Comparison of ENCODE assay signal across 30 cellular contexts in the genomic region with DNA sequence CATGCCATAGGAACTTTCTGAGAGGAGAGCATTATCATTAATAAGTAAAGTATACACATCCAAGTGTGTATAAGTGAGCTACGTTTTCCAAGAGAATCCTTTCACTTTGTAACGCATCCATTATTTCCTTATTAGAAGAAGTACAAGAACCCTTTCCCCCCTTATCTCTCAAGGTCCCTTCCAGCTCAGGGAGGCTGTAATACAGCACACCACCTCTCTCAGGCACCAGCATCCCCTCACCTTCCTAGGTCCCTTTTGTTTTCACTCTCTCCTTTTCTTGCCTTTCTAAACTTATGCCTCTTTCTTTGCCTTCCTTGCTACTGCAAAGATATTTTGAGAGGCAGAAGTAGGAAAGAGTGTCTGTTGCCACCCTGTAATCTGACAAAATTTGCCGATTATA.
"Had no signal": no experiment of that assay in that cellular context is flagged by ENCODE, and none has a peak within 500 bp of the region (broad histone marks: within the 10 kb centered on the region; RNA-seq: fewer than 3 reads in every experiment).

No MANE protein-coding gene starts in this region.

- H3K27me3 ChIP-seq: breast epithelium, esophagus muscularis mucosa, foreskin keratinocyte, neural progenitor cell, spleen, suprapubic skin, tibial nerve had no signal

- H3K36me3 ChIP-seq: breast epithelium, esophagus muscularis mucosa, left ventricle myocardium inferior, neural progenitor cell, spleen, suprapubic skin, tibial nerve had no signal

- H3K9me3 Mint-ChIP-seq: activated naive CD8-positive, alpha-beta T cell treated with anti-CD3 and anti-CD28 coated beads, Interleukin-2, amount 10 ng/mL, durations not matched to agents 7 days and 5 days; activated T-helper 1 cell treated with anti-CD3 and anti-CD28 coated beads, Interleukin-12 subunit alpha, Interleukin-12 subunit beta, Interleukin-2, Interleukin-4 antibody, amounts not matched to agents 30 ng/mL and 10 ng/mL and 1 ng/mL, durations not matched to agents 14 hours and 24 hours and 36 hours had no signal

- H3K36me3 Mint-ChIP-seq: activated naive CD4-positive, alpha-beta T cell treated with anti-CD3 and anti-CD28 coated beads, Interleukin-2, amount 10 ng/mL, durations not matched to agents 7 days and 5 days; activated naive CD8-positive, alpha-beta T cell treated with anti-CD3 and anti-CD28 coated beads, Interleukin-2, amount 10 ng/mL, durations not matched to agents 7 days and 5 days; mesothelial cell of epicardium; naive B cell; neural progenitor cell had no signal

- H3K4me3 Mint-ChIP-seq: activated naive CD4-positive, alpha-beta T cell treated with anti-CD3 and anti-CD28 coated beads, Interleukin-2, amount 10 ng/mL, durations not matched to agents 7 days and 5 days; activated naive CD8-positive, alpha-beta T cell treated with anti-CD3 and anti-CD28 coated beads, Interleukin-2, amount 10 ng/mL, durations not matched to agents 7 days and 5 days; activated T-helper 1 cell treated with anti-CD3 and anti-CD28 coated beads, Interleukin-12 subunit alpha, Interleukin-12 subunit beta, Interleukin-2, Interleukin-4 antibody, amounts not matched to agents 30 ng/mL and 10 ng/mL and 1 ng/mL, durations not matched to agents 14 hours and 24 hours and 36 hours; endodermal cell; mesothelial cell of epicardium; naive B cell; neural progenitor cell; T-helper 1 cell treated with Interleukin-12 subunit alpha and Interleukin-12 subunit beta and Interleukin-4 antibody, amounts not matched to agents 30 μg/mL and 1 μg/mL, for 36 hours had no signal

- DNase-seq: activated CD4-positive, alpha-beta T cell treated with anti-CD3 and anti-CD28 coated beads for 48 hours; activated CD4-positive, alpha-beta T cell treated with anti-CD3 and anti-CD28 coated beads, Interleukin-2, amount 50 U/mL, for 48 hours; activated CD8-positive, alpha-beta memory T cell treated with anti-CD3 and anti-CD28 coated beads for 24 hours; activated CD8-positive, alpha-beta memory T cell treated with anti-CD3 and anti-CD28 coated beads, Interleukin-2, amount 50 U/mL, for 4 hours; activated effector memory CD4-positive, alpha-beta T cell treated with anti-CD3 and anti-CD28 coated beads, Interleukin-2, amount 50 U/mL, for 16 hours; activated naive CD4-positive, alpha-beta T cell treated with anti-CD3 and anti-CD28 coated beads, Interleukin-2, amount 10 ng/mL, durations not matched to agents 7 days and 5 days; activated naive CD8-positive, alpha-beta T cell treated with anti-CD3 and anti-CD28 coated beads, Interleukin-2, amount 10 ng/mL, durations not matched to agents 7 days and 5 days; activated T-cell treated with anti-CD3 and anti-CD28 coated beads, Interleukin-2, amount 50 U/mL, for 1 hour; central memory CD4-positive, alpha-beta T cell; endodermal cell; foreskin keratinocyte; islet precursor cell; left ventricle myocardium inferior; naive B cell; occipital lobe; right cardiac atrium; spleen; stimulated activated naive CD4-positive, alpha-beta T cell; T-helper 9 cell had no signal

- H3K27me3 Mint-ChIP-seq: activated naive CD4-positive, alpha-beta T cell treated with anti-CD3 and anti-CD28 coated beads, Interleukin-2, amount 10 ng/mL, durations not matched to agents 7 days and 5 days; activated naive CD8-positive, alpha-beta T cell treated with anti-CD3 and anti-CD28 coated beads, Interleukin-2, amount 10 ng/mL, durations not matched to agents 7 days and 5 days; naive B cell had no signal

- ATAC-seq: activated CD4-positive, CD25-positive, alpha-beta regulatory T cell treated with anti-CD3 and anti-CD28 coated beads, Interleukin-2, amount 50 U/mL, for 24 hours; foreskin keratinocyte had no signal

- H3K9me3 ChIP-seq: breast epithelium, esophagus muscularis mucosa, suprapubic skin had no signal

- H3K27ac Mint-ChIP-seq: activated naive CD4-positive, alpha-beta T cell treated with anti-CD3 and anti-CD28 coated beads, Interleukin-2, amount 10 ng/mL, durations not matched to agents 7 days and 5 days; activated naive CD8-positive, alpha-beta T cell treated with anti-CD3 and anti-CD28 coated beads, Interleukin-2, amount 10 ng/mL, durations not matched to agents 7 days and 5 days; activated T-helper 1 cell treated with anti-CD3 and anti-CD28 coated beads, Interleukin-12 subunit alpha, Interleukin-12 subunit beta, Interleukin-2, Interleukin-4 antibody, amounts not matched to agents 30 ng/mL and 10 ng/mL and 1 ng/mL, durations not matched to agents 14 hours and 24 hours and 36 hours; endodermal cell; mesothelial cell of epicardium; naive B cell; neural progenitor cell; T-helper 1 cell treated with Interleukin-12 subunit alpha and Interleukin-12 subunit beta and Interleukin-4 antibody, amounts not matched to agents 30 μg/mL and 1 μg/mL, for 36 hours had no signal

- H3K4me3 ChIP-seq: breast epithelium, esophagus muscularis mucosa, left ventricle myocardium inferior, lung, neural progenitor cell, spleen, suprapubic skin, tibial nerve had no signal

- H3K4me1 ChIP-seq: foreskin keratinocyte, neural progenitor cell had no signal

- H3K4me1 Mint-ChIP-seq: activated naive CD4-positive, alpha-beta T cell treated with anti-CD3 and anti-CD28 coated beads, Interleukin-2, amount 10 ng/mL, durations not matched to agents 7 days and 5 days; activated naive CD8-positive, alpha-beta T cell treated with anti-CD3 and anti-CD28 coated beads, Interleukin-2, amount 10 ng/mL, durations not matched to agents 7 days and 5 days; naive B cell; neural progenitor cell had no signal

- H3K27ac ChIP-seq: breast epithelium, esophagus muscularis mucosa, foreskin keratinocyte, left ventricle myocardium inferior, neural progenitor cell, suprapubic skin, tibial nerve, VCaP had no signal
